Comparison of ENCODE assay signal across 7 cellular contexts in the genomic region with DNA sequence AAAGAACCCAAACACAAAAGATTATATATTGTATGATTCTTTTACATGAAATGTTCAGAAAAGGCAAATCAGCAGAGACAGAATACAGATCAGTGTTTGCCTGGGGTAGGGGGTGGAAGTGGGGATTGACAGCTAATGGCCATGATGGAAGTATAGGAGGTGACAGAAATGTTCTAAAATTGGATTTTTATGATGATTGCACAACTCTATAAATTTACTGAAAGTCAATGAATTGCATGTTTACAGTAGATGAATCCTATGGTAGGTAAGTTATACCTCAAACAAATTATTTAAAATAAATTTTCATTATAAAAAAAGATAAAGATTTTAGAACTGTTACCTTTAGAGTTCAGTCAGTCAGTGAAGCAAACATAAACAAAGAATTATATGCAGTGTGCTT.
"Had no signal": no experiment of that assay in that cellular context is flagged by ENCODE, and none has a peak within 500 bp of the region (broad histone marks: within the 10 kb centered on the region; RNA-seq: fewer than 3 reads in every experiment).

No MANE protein-coding gene starts in this region.

- DNase-seq: KBM-7, KG1 had no signal

- ATAC-seq: HepG2 had no signal

- H3K4me3 Mint-ChIP-seq: IgD-negative memory B cell had no signal

- H3K27me3 Mint-ChIP-seq: IgD-negative memory B cell had no signal

- FAIRE-seq: HepG2, HTR-8/SVneo had no signal

- H3K27ac ChIP-seq: HL-60, KMS-11 had no signal

- H3K9ac ChIP-seq: KMS-11 had no signal

- H3K36me3 Mint-ChIP-seq: IgD-negative memory B cell had no signal

- H3K9me3 Mint-ChIP-seq: IgD-negative memory B cell had no signal

- H3K4me2 ChIP-seq: KMS-11 had no signal

- H3K27ac Mint-ChIP-seq: IgD-negative memory B cell had no signal
